21 cellular contexts compared by ENCODE assay signal in genomic region chr5:62575556-62575955, GRCh38. TPM values are rescaled to one million over a fixed set of nuclear protein-coding genes. Genes with fewer than 3 reads are reported as not detected.
DNase-seq lines count a peak whose midpoint lies in the region; ATAC-seq, FAIRE-seq and TF ChIP-seq lines count a peak whose summit lies in the region.
"Had no signal": no experiment of that assay in that cellular context is flagged by ENCODE, and none has a peak within 500 bp of the region (broad histone marks: within the 10 kb centered on the region; RNA-seq: fewer than 3 reads in every experiment).

No MANE protein-coding gene starts in this region.

- no peak for DNase-seq in CD4-positive, CD25-positive, alpha-beta regulatory T cell
- no peak for DNase-seq in GM12891 (ENCODE audit: insufficient read length, low spot score)
- DNase-seq in astrocyte (ENCODE audit: low read depth) = no peak
- no peak for DNase-seq in naive B cell
- DNase-seq in PC-9 = no peak
- DNase-seq in midbrain (lab: John Stamatoyannopoulos, UW) = no peak
- no peak for DNase-seq in NCI-H187 (lab: John Stamatoyannopoulos, UW)
- DNase-seq: C1 segment of cervical spinal cord, DMS79 treated with DMSO at 0.1 percent for 48 hours, GOT3, HFFc6, NCI-H1105, NCI-H1694 treated with DMSO at 0.1 percent for 48 hours, NCI-H446, NCI-H748 treated with DMSO at 0.1 percent for 48 hours had no signal

- no peaks in the 10 kb centered on the region for H3K9me3 ChIP-seq in CD4-positive, CD25-positive, alpha-beta regulatory T cell (ENCODE audit: control insufficient read depth in 2 of 2, low read length in 2 of 2)
- H3K9me3 ChIP-seq in astrocyte (ENCODE audit: insufficient read depth, low read depth, low read length) (no peaks in the 10 kb centered on the region), PC-9 (ENCODE audit: insufficient read depth, low read depth) (no peaks in the 10 kb centered on the region)

- H3K36me3 Mint-ChIP-seq in CD4-positive, CD25-positive, alpha-beta regulatory T cell = peaks cover 18% of the 10 kb centered on the region
- H3K36me3 Mint-ChIP-seq in astrocyte (ENCODE audit: low read depth, unreplicated experiment) = no peaks in the 10 kb centered on the region
- peaks cover 0 to under 1% of the 10 kb centered on the region in 2 donors for H3K36me3 Mint-ChIP-seq in naive B cell

- H3K4me2 ChIP-seq in astrocyte (ENCODE audit: low read length) = no peak overlapping the region
- H3K4me2 ChIP-seq in PC-9 = no peak overlapping the region

- peaks cover 14% of the 10 kb centered on the region for H3K4me1 ChIP-seq in CD4-positive, CD25-positive, alpha-beta regulatory T cell (ENCODE audit: control insufficient read depth, insufficient read depth, low read length, poor library complexity, severe bottlenecking)
- no peaks in the 10 kb centered on the region for H3K4me1 ChIP-seq in astrocyte (ENCODE audit: insufficient read depth, low read length)
- H3K4me1 ChIP-seq in PC-9 (replicated peaks; ENCODE audit: insufficient read depth) = no peaks in the 10 kb centered on the region

- no peak overlapping the region for H3K9ac ChIP-seq in astrocyte (ENCODE audit: low read length)

- FAIRE-seq in GM12891 (lab: Jason Lieb, UNC) = peak; percentile 28
- no peak for FAIRE-seq in astrocyte (lab: Jason Lieb, UNC)
- FAIRE-seq: G401.6, HTR-8/SVneo had no signal

- TF ChIP-seq CTCF in astrocyte (IDR thresholded peaks at IDR 0.05; ENCODE audit: insufficient read depth, low read depth, low read length) = no peak
- no peak for TF ChIP-seq CTCF in PC-9 (conservative IDR thresholded peaks at IDR 0.05)

- H3K9me3 Mint-ChIP-seq in CD4-positive, CD25-positive, alpha-beta regulatory T cell = no peaks in the 10 kb centered on the region
- H3K9me3 Mint-ChIP-seq in astrocyte (ENCODE audit: unreplicated experiment) (no peaks in the 10 kb centered on the region), naive B cell (no peaks in the 10 kb centered on the region)
- H3K9me3 Mint-ChIP-seq: HFFc6 had no signal

- H3K27ac ChIP-seq in CD4-positive, CD25-positive, alpha-beta regulatory T cell (ENCODE audit: insufficient read depth, low read length, poor library complexity, severe bottlenecking) = no peak overlapping the region
- H3K27ac ChIP-seq in astrocyte (ENCODE audit: low read depth, low read length) (no peak overlapping the region), PC-9 (no peak overlapping the region)

- H3K36me3 ChIP-seq in CD4-positive, CD25-positive, alpha-beta regulatory T cell (ENCODE audit: control insufficient read depth, insufficient read depth, low read length) = peaks cover 3% of the 10 kb centered on the region
- H3K36me3 ChIP-seq in astrocyte (ENCODE audit: insufficient read depth, low read length) = no peaks in the 10 kb centered on the region
- H3K36me3 ChIP-seq in PC-9 (ENCODE audit: low read depth) = no peaks in the 10 kb centered on the region

- H3K27me3 Mint-ChIP-seq in CD4-positive, CD25-positive, alpha-beta regulatory T cell = no peaks in the 10 kb centered on the region
- H3K27me3 Mint-ChIP-seq in astrocyte (ENCODE audit: low read depth, unreplicated experiment) (no peaks in the 10 kb centered on the region), naive B cell (no peaks in the 10 kb centered on the region)

- peak overlapping the region in 2 of 3 donors; percentile 4 to 49 for H3K27ac Mint-ChIP-seq in CD4-positive, CD25-positive, alpha-beta regulatory T cell
- H3K27ac Mint-ChIP-seq in astrocyte (ENCODE audit: unreplicated experiment) = peak overlapping the region; percentile 8
- peak overlapping the region in 4 of 6 donors; percentile 9 to 75 (median 46) for H3K27ac Mint-ChIP-seq in naive B cell
- H3K27ac Mint-ChIP-seq: HFFc6 had no signal

- TF ChIP-seq POLR2A in GM12891 (IDR thresholded peaks at IDR 0.05; ENCODE audit: low read depth, low read length) = no peak

- H3F3A ChIP-seq in PC-9 (ENCODE audit: insufficient read depth, low read depth) = no peaks in the 10 kb centered on the region

- H3K4me1 Mint-ChIP-seq in CD4-positive, CD25-positive, alpha-beta regulatory T cell = peaks cover 12 to 36% (median 23%) of the 10 kb centered on the region in 4 donors
- H3K4me1 Mint-ChIP-seq in astrocyte (ENCODE audit: low read depth, unreplicated experiment) (peaks cover 7% of the 10 kb centered on the region), naive B cell (peaks cover 9 to 20% (median 13%) of the 10 kb centered on the region in 3 donors)

- no TSS peak for BruUV-seq in PC-9 (replicated peaks; lab: Mats Ljungman, UMichigan)

- H3K27me3 ChIP-seq in CD4-positive, CD25-positive, alpha-beta regulatory T cell (ENCODE audit: control insufficient read depth, insufficient read depth, low read length) = no peaks in the 10 kb centered on the region
- H3K27me3 ChIP-seq in astrocyte (ENCODE audit: insufficient read depth, low read length) (no peaks in the 10 kb centered on the region), PC-9 (ENCODE audit: insufficient read depth, low read depth) (no peaks in the 10 kb centered on the region)

- no peaks in the 10 kb centered on the region for H3K9me2 ChIP-seq in PC-9 (ENCODE audit: insufficient read depth)

- CTCF ChIA-PET in PC-9 (lab: Charles Lee) = no interaction called here

- H4K20me1 ChIP-seq in astrocyte (ENCODE audit: insufficient read depth, low read length) (no peaks in the 10 kb centered on the region), PC-9 (ENCODE audit: insufficient read depth) (no peaks in the 10 kb centered on the region)

- no peak overlapping the region for H3K4me3 ChIP-seq in CD4-positive, CD25-positive, alpha-beta regulatory T cell (ENCODE audit: low read depth, low read length)
- H3K4me3 ChIP-seq in astrocyte (ENCODE audit: insufficient read depth, low read depth, low read length) (no peak overlapping the region), PC-9 (no peak overlapping the region)

- H2AFZ ChIP-seq in astrocyte (ENCODE audit: low read depth, low read length) (no peak overlapping the region), PC-9 (no peak overlapping the region)

- intact Hi-C loops in PC-9 (cut with micrococcal nuclease; ENCODE audit: unreplicated experiment) = no loop called here

- no peak for ATAC-seq in CD4-positive, CD25-positive, alpha-beta regulatory T cell (ENCODE audit: low read depth in 2 of 2)
- no peak for ATAC-seq in naive B cell (ENCODE audit: low read depth in 2 of 2)
- ATAC-seq in HG03280 (IDR thresholded peaks at IDR 0.05; ENCODE audit: unreplicated experiment) = no peak
- ATAC-seq: Panc1, Right ventricle myocardium inferior, SK-N-SH treated with all-trans-retinoic acid at 6 μM for 48 hours had no signal

- POLR2A ChIA-PET in PC-9 (lab: Charles Lee; ENCODE audit: unreplicated experiment) = no interaction called here

- H3K79me2 ChIP-seq in astrocyte (ENCODE audit: insufficient read depth, low read length) = no peaks in the 10 kb centered on the region
- H3K79me2 ChIP-seq in PC-9 (ENCODE audit: low read depth) = no peaks in the 10 kb centered on the region

- H3K4me3 Mint-ChIP-seq in CD4-positive, CD25-positive, alpha-beta regulatory T cell = no peak overlapping the region
- no peak overlapping the region for H3K4me3 Mint-ChIP-seq in astrocyte (ENCODE audit: unreplicated experiment)
- no peak overlapping the region for H3K4me3 Mint-ChIP-seq in naive B cell
- H3K4me3 Mint-ChIP-seq: HFFc6 had no signal

TF ChIP-seq in GM12891, 5 proteins besides CTCF, POLR2A, EP300 and RAD21:
- TF ChIP-seq TAF1 (IDR thresholded peaks at IDR 0.05; ENCODE audit: low read depth, low read length) (no peak), POU2F2 (IDR thresholded peaks at IDR 0.05; ENCODE audit: low read depth, low read length) (no peak), POLR2AphosphoS5 (IDR thresholded peaks at IDR 0.05; ENCODE audit: low read depth, low read length) (no peak), PAX5 (IDR thresholded peaks at IDR 0.05; ENCODE audit: insufficient read depth, low read length, severe bottlenecking) (no peak), SPI1 (IDR thresholded peaks at IDR 0.05; ENCODE audit: low read depth, low read length) (no peak)

RNA-seq across cellular contexts. Expression of gene LRRC70, which starts 3.1 kb away (rescaled TPM):
- 4.6 TPM for total RNA-seq in CD4-positive, CD25-positive, alpha-beta regulatory T cell
- polyA plus RNA-seq in CD4-positive, CD25-positive, alpha-beta regulatory T cell = 1 to 10 TPM in 2 of 4 donors, under 1 TPM in 2; 0.42 to 2.1 (median 0.86) TPM
- polyA plus RNA-seq in GM12891 (2012; ENCODE audit: low read depth, missing spikeins) = 0.98 TPM
- total RNA-seq in astrocyte (0.64 and 0.72 TPM in 2 replicates), PC-9 (2021) (0.98 and 1.1 TPM in 2 replicates)
- polyA plus RNA-seq in naive B cell (ENCODE audit: low read depth in 6 of 6) = 1 to 10 TPM in 2 of 6 donors, under 1 TPM in 3, not detected in 1; 0.61 to 2.4 (median 0.93) TPM
